ENCODE assay signal across 18 cellular contexts in genomic region chr18:13392029-13392750, GRCh38.
DNase-seq lines count a peak whose midpoint lies in the region; ATAC-seq and TF ChIP-seq lines count a peak whose summit lies in the region.
"Had no signal": no experiment of that assay in that cellular context is flagged by ENCODE, and none has a peak within 500 bp of the region (broad histone marks: within the 10 kb centered on the region; RNA-seq: fewer than 3 reads in every experiment).

No MANE protein-coding gene starts in this region.

- POLR2A ChIA-PET in CD4-positive, alpha-beta T cell (lab: Charles Lee), result interaction anchor here (0.6 kb wide), 1 partner anchor 29 kb away, joined by 3 read pairs; no protein-coding TSS in a partner anchor
- POLR2A ChIA-PET in T-cell (lab: Charles Lee), result interaction anchor here in 1 of 2 donors (0.6 kb wide), 1 partner anchor 162 kb away, joined by 3 read pairs; no protein-coding TSS in a partner anchor

- H3K27me3 Mint-ChIP-seq in CD4-positive, alpha-beta T cell, result no peaks in the 10 kb centered on the region
- H3K27me3 Mint-ChIP-seq in T-cell, result no peaks in the 10 kb centered on the region
- H3K27me3 Mint-ChIP-seq in activated T-cell treated with anti-CD3 and anti-CD28 coated beads, Interleukin-2, amount 50 U/mL, for 4 hours (ENCODE audit: low read depth), result no peaks in the 10 kb centered on the region
- H3K27me3 Mint-ChIP-seq in activated T-cell treated with anti-CD3 and anti-CD28 coated beads, Interleukin-2, amount 50 U/mL, for 24 hours, result no peaks in the 10 kb centered on the region

- H3K4me3 Mint-ChIP-seq in CD4-positive, alpha-beta T cell, result no peak overlapping the region
- no peak overlapping the region for H3K4me3 Mint-ChIP-seq in T-cell
- no peak overlapping the region for H3K4me3 Mint-ChIP-seq in activated T-cell treated with anti-CD3 and anti-CD28 coated beads, Interleukin-2, amount 50 U/mL, for 4 hours
- H3K4me3 Mint-ChIP-seq in activated T-cell treated with anti-CD3 and anti-CD28 coated beads, Interleukin-2, amount 50 U/mL, for 24 hours, result no peak overlapping the region

- no peak overlapping the region for H2AFZ ChIP-seq in osteoblast (ENCODE audit: low read length)
- H2AFZ ChIP-seq: GM23248 had no signal

- H3K27me3 ChIP-seq in CD4-positive, alpha-beta T cell (ENCODE audit: control insufficient read depth, insufficient read depth, low read length), result no peaks in the 10 kb centered on the region
- peaks cover 2% of the 10 kb centered on the region for H3K27me3 ChIP-seq in osteoblast (ENCODE audit: insufficient read depth, low read length)
- H3K27me3 ChIP-seq: BLaER1 had no signal

- H3K27ac Mint-ChIP-seq in CD4-positive, alpha-beta T cell, result no peak overlapping the region
- H3K27ac Mint-ChIP-seq in T-cell, result no peak overlapping the region
- no peak overlapping the region for H3K27ac Mint-ChIP-seq in activated T-cell treated with anti-CD3 and anti-CD28 coated beads, Interleukin-2, amount 50 U/mL, for 24 hours

- H3K36me3 ChIP-seq in osteoblast (ENCODE audit: insufficient read depth, low read length), result no peaks in the 10 kb centered on the region

- H3K79me2 ChIP-seq in osteoblast (ENCODE audit: insufficient read depth, low read length), result no peaks in the 10 kb centered on the region

- no peak for TF ChIP-seq CTCF in CD4-positive, alpha-beta T cell (IDR thresholded peaks at IDR 0.05)
- no peak for TF ChIP-seq CTCF in osteoblast (IDR thresholded peaks at IDR 0.05; ENCODE audit: extremely low read depth, low read depth, low read length)

- CTCF ChIA-PET in CD4-positive, alpha-beta T cell (lab: Charles Lee), result no interaction called here
- CTCF ChIA-PET in T-cell (lab: Charles Lee), result no interaction called here

- H4K20me1 ChIP-seq in osteoblast (ENCODE audit: insufficient read depth, low read length), result no peaks in the 10 kb centered on the region

- peaks cover 10% of the 10 kb centered on the region for H3K4me1 ChIP-seq in osteoblast (ENCODE audit: insufficient read depth, low read length)

- H3K9me3 Mint-ChIP-seq in CD4-positive, alpha-beta T cell, result no peaks in the 10 kb centered on the region
- H3K9me3 Mint-ChIP-seq in T-cell, result no peaks in the 10 kb centered on the region
- H3K9me3 Mint-ChIP-seq in activated T-cell treated with anti-CD3 and anti-CD28 coated beads, Interleukin-2, amount 50 U/mL, for 4 hours, result no peaks in the 10 kb centered on the region
- no peaks in the 10 kb centered on the region for H3K9me3 Mint-ChIP-seq in activated T-cell treated with anti-CD3 and anti-CD28 coated beads, Interleukin-2, amount 50 U/mL, for 24 hours

- H3K36me3 Mint-ChIP-seq in CD4-positive, alpha-beta T cell (ENCODE audit: low read depth), result peaks cover 38% of the 10 kb centered on the region
- H3K36me3 Mint-ChIP-seq in T-cell, result peaks cover 26% of the 10 kb centered on the region
- peaks cover 8% of the 10 kb centered on the region for H3K36me3 Mint-ChIP-seq in activated T-cell treated with anti-CD3 and anti-CD28 coated beads, Interleukin-2, amount 50 U/mL, for 4 hours (ENCODE audit: insufficient read depth)
- peaks cover 47% of the 10 kb centered on the region for H3K36me3 Mint-ChIP-seq in activated T-cell treated with anti-CD3 and anti-CD28 coated beads, Interleukin-2, amount 50 U/mL, for 24 hours (ENCODE audit: low read depth)

- no peak overlapping the region for H3K4me2 ChIP-seq in osteoblast (ENCODE audit: insufficient read depth, low read length)
- H3K4me2 ChIP-seq: KMS-11 had no signal

- peaks cover 42% of the 10 kb centered on the region for H3K4me1 Mint-ChIP-seq in CD4-positive, alpha-beta T cell (ENCODE audit: low read depth)
- peaks cover 15 to 42% (median 31%) of the 10 kb centered on the region in 3 donors for H3K4me1 Mint-ChIP-seq in T-cell
- H3K4me1 Mint-ChIP-seq in activated T-cell treated with anti-CD3 and anti-CD28 coated beads, Interleukin-2, amount 50 U/mL, for 4 hours (ENCODE audit: low read depth), result peaks cover 8% of the 10 kb centered on the region
- H3K4me1 Mint-ChIP-seq in activated T-cell treated with anti-CD3 and anti-CD28 coated beads, Interleukin-2, amount 50 U/mL, for 24 hours (ENCODE audit: low read depth), result peaks cover 40% of the 10 kb centered on the region

- H3K9me3 ChIP-seq in CD4-positive, alpha-beta T cell (ENCODE audit: control insufficient read depth, low read length), result no peaks in the 10 kb centered on the region
- H3K9me3 ChIP-seq in osteoblast (ENCODE audit: low read depth, low read length), result no peaks in the 10 kb centered on the region
- H3K9me3 ChIP-seq: BLaER1 had no signal

- peak; percentile 9 for DNase-seq in NCI-H510A treated with DMSO at 0.1 percent for 48 hours (lab: John Stamatoyannopoulos, UW)
- DNase-seq in NCI-H510A (lab: John Stamatoyannopoulos, UW), result no peak
- peak in 2 of 10 experiments; percentile 22 for DNase-seq in CD4-positive, alpha-beta T cell
- peak in 6 of 34 experiments; percentile 24 to 39 (median 28) for DNase-seq in T-cell
- peak; percentile 81 for DNase-seq in osteoblast (ENCODE audit: insufficient read length, low spot score, missing footprints)
- no peak for DNase-seq in activated T-cell treated with anti-CD3 and anti-CD28 coated beads, Interleukin-2, amount 50 U/mL, for 4 hours
- DNase-seq in activated T-cell treated with anti-CD3 and anti-CD28 coated beads, Interleukin-2, amount 50 U/mL, for 24 hours, result no peak
- DNase-seq: DMS 273 treated with DMSO at 0.1 percent for 48 hours; GDM1; GM23248; HCEC 1CT; NCI-H1092; NCI-H1694 treated with DMSO at 0.1 percent for 48 hours; NCI-H526 treated with DMSO at 0.1 percent for 48 hours; NK-92 treated with Interleukin-12 subunit alpha and Interleukin-12 subunit beta, amount 100 ng/mL, for 24 hours had no signal

- no peak overlapping the region for H3K4me3 ChIP-seq in osteoblast (ENCODE audit: insufficient read depth, low read length)
- H3K4me3 ChIP-seq: BLaER1, GM12878, GM23248 had no signal

- intact Hi-C loops in CD4-positive, alpha-beta T cell (cut with DNase I, micrococcal nuclease), result no loop called here

- H3K27ac ChIP-seq in CD4-positive, alpha-beta T cell (ENCODE audit: low read depth, low read length), result no peak overlapping the region
- no peak overlapping the region for H3K27ac ChIP-seq in osteoblast (ENCODE audit: low read depth, low read length)
- H3K27ac ChIP-seq: GM23248, KMS-11 had no signal

- peak; percentile 90 for ATAC-seq in CD4-positive, alpha-beta T cell (ENCODE audit: poor library complexity)
- ATAC-seq in T-cell (replicated peaks in 1 of 4), result peak; percentile 31 to 80 (median 60)
- ATAC-seq in activated T-cell treated with anti-CD3 and anti-CD28 coated beads, Interleukin-2, amount 50 U/mL, for 4 hours, result no peak
- ATAC-seq: GM12878 had no signal

Comparison
In these comparisons a context has a peak if more than half of its experiments do, and no peak if none do; other contexts are left out.
1. DNase-seq: peak in NCI-H510A treated with DMSO at 0.1 percent for 48 hours (single experiment) and osteoblast (single experiment); none in NCI-H510A (single experiment), activated T-cell treated with anti-CD3 and anti-CD28 coated beads, Interleukin-2, amount 50 U/mL, for 4 hours (single experiment) and activated T-cell treated with anti-CD3 and anti-CD28 coated beads, Interleukin-2, amount 50 U/mL, for 24 hours (single experiment).
2. ATAC-seq: peak in CD4-positive, alpha-beta T cell (single experiment) and T-cell (4 of 4); none in activated T-cell treated with anti-CD3 and anti-CD28 coated beads, Interleukin-2, amount 50 U/mL, for 4 hours (0 of 2).